In genomic region chr15:77821959-77822256, GRCh38 we compare ENCODE assay signal across 16 cellular contexts.
"Had no signal": no experiment of that assay in that cellular context is flagged by ENCODE, and none has a peak within 500 bp of the region (broad histone marks: within the 10 kb centered on the region; RNA-seq: fewer than 3 reads in every experiment).

No MANE protein-coding gene starts in this region.

- H3K4me1 Mint-ChIP-seq: immature natural killer cell, natural killer cell had no signal

- H3K4me3 Mint-ChIP-seq: effector memory CD8-positive, alpha-beta T cell; immature natural killer cell; memory B cell; natural killer cell; stimulated activated naive B cell treated with anti-CD40 and anti-IgM and Interleukin-4, amounts not matched to agents 10 μg/mL and 1 μg/mL and 100 μg/mL, for 72 hours; stimulated activated naive CD8-positive, alpha-beta T cell treated with anti-CD3 and anti-CD28 coated beads, Interleukin-15, Interleukin-2, amounts not matched to agents 100 ng/mL and 50 ng/mL, for 24 hours had no signal

- H3K36me3 Mint-ChIP-seq: memory B cell; natural killer cell; stimulated activated naive B cell treated with anti-CD40 and anti-IgM and Interleukin-4, amounts not matched to agents 10 μg/mL and 1 μg/mL and 100 μg/mL, for 72 hours had no signal

- H3K27ac ChIP-seq: coronary artery, esophagus squamous epithelium, left ventricle myocardium inferior, lower lobe of right lung, pancreas, right lobe of liver, thoracic aorta, tibial nerve, upper lobe of left lung had no signal

- H3K9me3 Mint-ChIP-seq: effector memory CD8-positive, alpha-beta T cell; memory B cell; natural killer cell; stimulated activated naive B cell treated with anti-CD40 and anti-IgM and Interleukin-4, amounts not matched to agents 10 μg/mL and 1 μg/mL and 100 μg/mL, for 72 hours; stimulated activated naive CD8-positive, alpha-beta T cell treated with anti-CD3 and anti-CD28 coated beads, Interleukin-15, Interleukin-2, amounts not matched to agents 100 ng/mL and 50 ng/mL, for 24 hours had no signal

- ATAC-seq: effector memory CD8-positive, alpha-beta T cell had no signal

- H3K4me3 ChIP-seq: coronary artery, esophagus squamous epithelium, left ventricle myocardium inferior, lower lobe of right lung, pancreas, right lobe of liver, thoracic aorta, tibial nerve, upper lobe of left lung had no signal

- DNase-seq: effector memory CD8-positive, alpha-beta T cell; esophagus squamous epithelium; immature natural killer cell; lower lobe of right lung; natural killer cell had no signal

- H3K36me3 ChIP-seq: esophagus squamous epithelium, left ventricle myocardium inferior, lower lobe of right lung, pancreas, right lobe of liver, thoracic aorta, tibial nerve, upper lobe of left lung had no signal

- H3K9me3 ChIP-seq: esophagus squamous epithelium, left ventricle myocardium inferior, lower lobe of right lung, pancreas, right lobe of liver, thoracic aorta, tibial nerve, upper lobe of left lung had no signal

- H3K27ac Mint-ChIP-seq: effector memory CD8-positive, alpha-beta T cell; immature natural killer cell; memory B cell; natural killer cell; progenitor cell of endocrine pancreas; stimulated activated naive B cell treated with anti-CD40 and anti-IgM and Interleukin-4, amounts not matched to agents 10 μg/mL and 1 μg/mL and 100 μg/mL, for 72 hours; stimulated activated naive CD8-positive, alpha-beta T cell treated with anti-CD3 and anti-CD28 coated beads, Interleukin-15, Interleukin-2, amounts not matched to agents 100 ng/mL and 50 ng/mL, for 24 hours had no signal
